In genomic region chr20:41692479-41693135, GRCh38 we compare ENCODE assay signal across 1 cellular context.
TF ChIP-seq lines count a peak whose summit lies in the region.

No MANE protein-coding gene starts in this region.

TF ChIP-seq in HepG2, 621 proteins besides CTCF, POLR2A, EP300 and RAD21 (continued from another document):
- TF ChIP-seq, protein P1, sequence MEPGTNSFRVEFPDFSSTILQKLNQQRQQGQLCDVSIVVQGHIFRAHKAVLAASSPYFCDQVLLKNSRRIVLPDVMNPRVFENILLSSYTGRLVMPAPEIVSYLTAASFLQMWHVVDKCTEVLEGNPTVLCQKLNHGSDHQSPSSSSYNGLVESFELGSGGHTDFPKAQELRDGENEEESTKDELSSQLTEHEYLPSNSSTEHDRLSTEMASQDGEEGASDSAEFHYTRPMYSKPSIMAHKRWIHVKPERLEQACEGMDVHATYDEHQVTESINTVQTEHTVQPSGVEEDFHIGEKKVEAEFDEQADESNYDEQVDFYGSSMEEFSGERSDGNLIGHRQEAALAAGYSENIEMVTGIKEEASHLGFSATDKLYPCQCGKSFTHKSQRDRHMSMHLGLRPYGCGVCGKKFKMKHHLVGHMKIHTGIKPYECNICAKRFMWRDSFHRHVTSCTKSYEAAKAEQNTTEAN (CRISPR knock-in tag; conservative IDR thresholded peaks at IDR 0.05), result no peak
- TF ChIP-seq, protein P2, sequence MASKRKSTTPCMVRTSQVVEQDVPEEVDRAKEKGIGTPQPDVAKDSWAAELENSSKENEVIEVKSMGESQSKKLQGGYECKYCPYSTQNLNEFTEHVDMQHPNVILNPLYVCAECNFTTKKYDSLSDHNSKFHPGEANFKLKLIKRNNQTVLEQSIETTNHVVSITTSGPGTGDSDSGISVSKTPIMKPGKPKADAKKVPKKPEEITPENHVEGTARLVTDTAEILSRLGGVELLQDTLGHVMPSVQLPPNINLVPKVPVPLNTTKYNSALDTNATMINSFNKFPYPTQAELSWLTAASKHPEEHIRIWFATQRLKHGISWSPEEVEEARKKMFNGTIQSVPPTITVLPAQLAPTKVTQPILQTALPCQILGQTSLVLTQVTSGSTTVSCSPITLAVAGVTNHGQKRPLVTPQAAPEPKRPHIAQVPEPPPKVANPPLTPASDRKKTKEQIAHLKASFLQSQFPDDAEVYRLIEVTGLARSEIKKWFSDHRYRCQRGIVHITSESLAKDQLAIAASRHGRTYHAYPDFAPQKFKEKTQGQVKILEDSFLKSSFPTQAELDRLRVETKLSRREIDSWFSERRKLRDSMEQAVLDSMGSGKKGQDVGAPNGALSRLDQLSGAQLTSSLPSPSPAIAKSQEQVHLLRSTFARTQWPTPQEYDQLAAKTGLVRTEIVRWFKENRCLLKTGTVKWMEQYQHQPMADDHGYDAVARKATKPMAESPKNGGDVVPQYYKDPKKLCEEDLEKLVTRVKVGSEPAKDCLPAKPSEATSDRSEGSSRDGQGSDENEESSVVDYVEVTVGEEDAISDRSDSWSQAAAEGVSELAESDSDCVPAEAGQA (IDR thresholded peaks at IDR 0.05; ENCODE audit: low read depth), result 0 out of 2 replicates have a peak, but pooled peaks have one; percentile 28
- TF ChIP-seq, protein P2 (CRISPR knock-in tag; IDR thresholded peaks at IDR 0.05; ENCODE audit: borderline replicate concordance), result no peak
- TF ChIP-seq ZNF770 (CRISPR knock-in tag; IDR thresholded peaks at IDR 0.05) (0 out of 2 replicates have a peak, but pooled peaks have one; percentile 1), ZFP41 (CRISPR knock-in tag; IDR thresholded peaks at IDR 0.05; ENCODE audit: borderline replicate concordance) (peak; percentile 54; the same call in 1 of the 2 replicates), TAF15 (IDR thresholded peaks at IDR 0.05; ENCODE audit: low read depth, low read length, poor library complexity, severe bottlenecking) (peak; percentile 73), NCOA1 (CRISPR knock-in tag; IDR thresholded peaks at IDR 0.05) (no peak), ZNF546 (CRISPR knock-in tag; conservative IDR thresholded peaks at IDR 0.05) (peak; percentile 93; the same call in 1 of the 2 replicates), PITX1 (CRISPR knock-in tag; IDR thresholded peaks at IDR 0.05) (0 out of 2 replicates have a peak, but pooled peaks have one; percentile 17), GABPB1 (CRISPR knock-in tag; IDR thresholded peaks at IDR 0.05) (no peak; the same call in 1 of the 2 replicates), ZNF788 (CRISPR knock-in tag; IDR thresholded peaks at IDR 0.05; ENCODE audit: borderline replicate concordance) (peak; percentile 9; the same call in 1 of the 2 replicates)
